ENCODE assay signal across 22 cellular contexts in genomic region chr5:88748670-88749069, GRCh38.
"Had no signal": no experiment of that assay in that cellular context is flagged by ENCODE, and none has a peak within 500 bp of the region (broad histone marks: within the 10 kb centered on the region; RNA-seq: fewer than 3 reads in every experiment).

No MANE protein-coding gene starts in this region.

- DNase-seq: activated CD4-positive, alpha-beta T cell treated with anti-CD3 and anti-CD28 coated beads, Interleukin-2, amount 50 U/mL, for 1 hour; activated CD8-positive, alpha-beta memory T cell treated with anti-CD3 and anti-CD28 coated beads for 24 hours; activated naive CD8-positive, alpha-beta T cell treated with anti-CD3 and anti-CD28 coated beads, Interleukin-2, amount 10 ng/mL, durations not matched to agents 7 days and 5 days; cerebellar nuclear complex; effector memory CD8-positive, alpha-beta T cell; foreskin melanocyte; heart right ventricle; left ventricle myocardium inferior; mesendoderm; occipital lobe; right lobe of liver; trophoblast cell had no signal

- H3K9me3 Mint-ChIP-seq: activated T-helper 1 cell treated with anti-CD3 and anti-CD28 coated beads, Interleukin-12 subunit alpha, Interleukin-12 subunit beta, Interleukin-2, Interleukin-4 antibody, amounts not matched to agents 30 ng/mL and 10 ng/mL and 1 ng/mL, durations not matched to agents 14 hours and 24 hours and 36 hours; dendritic cell treated with granulocyte-macrophage colony-stimulating factor and Interleukin-4, amounts not matched to agents 40 ng/mL and 50 ng/mL, for 4 days; effector memory CD8-positive, alpha-beta T cell; natural killer cell treated with Interleukin-12 subunit alpha and Interleukin-12 subunit beta and Interleukin-15 and Interleukin-18, amount 100 ng/mL, for 72 hours; stimulated activated naive CD8-positive, alpha-beta T cell treated with anti-CD3 and anti-CD28 coated beads, Interleukin-15, Interleukin-2, amounts not matched to agents 100 ng/mL and 50 ng/mL, for 24 hours; T-helper 2 cell treated with Interferon-gamma antibody and Interleukin-4, amounts not matched to agents 5 μg/mL and 100 μg/mL, for 36 hours had no signal

- H3K27me3 Mint-ChIP-seq: dendritic cell treated with granulocyte-macrophage colony-stimulating factor and Interleukin-4, amounts not matched to agents 40 ng/mL and 50 ng/mL, for 4 days; progenitor cell of endocrine pancreas had no signal

- H3K4me3 Mint-ChIP-seq: activated naive CD8-positive, alpha-beta T cell treated with anti-CD3 and anti-CD28 coated beads, Interleukin-2, amount 10 ng/mL, durations not matched to agents 7 days and 5 days; activated T-helper 1 cell treated with anti-CD3 and anti-CD28 coated beads, Interleukin-12 subunit alpha, Interleukin-12 subunit beta, Interleukin-2, Interleukin-4 antibody, amounts not matched to agents 30 ng/mL and 10 ng/mL and 1 ng/mL, durations not matched to agents 14 hours and 24 hours and 36 hours; dendritic cell treated with granulocyte-macrophage colony-stimulating factor and Interleukin-4, amounts not matched to agents 40 ng/mL and 50 ng/mL, for 4 days; effector memory CD8-positive, alpha-beta T cell; natural killer cell treated with Interleukin-12 subunit alpha and Interleukin-12 subunit beta and Interleukin-15 and Interleukin-18, amount 100 ng/mL, for 72 hours; stimulated activated naive CD8-positive, alpha-beta T cell treated with anti-CD3 and anti-CD28 coated beads, Interleukin-15, Interleukin-2, amounts not matched to agents 100 ng/mL and 50 ng/mL, for 24 hours; T-helper 2 cell treated with Interferon-gamma antibody and Interleukin-4, amounts not matched to agents 5 μg/mL and 100 μg/mL, for 36 hours had no signal

- H3K9me3 ChIP-seq: heart right ventricle, left ventricle myocardium inferior, right lobe of liver, suprapubic skin had no signal

- H3K4me3 ChIP-seq: heart right ventricle, left ventricle myocardium inferior, right lobe of liver, smooth muscle cell, suprapubic skin had no signal

- H3K36me3 Mint-ChIP-seq: activated naive CD8-positive, alpha-beta T cell treated with anti-CD3 and anti-CD28 coated beads, Interleukin-2, amount 10 ng/mL, durations not matched to agents 7 days and 5 days; natural killer cell treated with Interleukin-12 subunit alpha and Interleukin-12 subunit beta and Interleukin-15 and Interleukin-18, amount 100 ng/mL, for 72 hours had no signal

- H3K27me3 ChIP-seq: heart right ventricle, right lobe of liver, suprapubic skin had no signal

- H3K27ac ChIP-seq: epithelial cell of prostate, heart right ventricle, left ventricle myocardium inferior, right lobe of liver, suprapubic skin had no signal

- H3K36me3 ChIP-seq: right lobe of liver had no signal

- H3K27ac Mint-ChIP-seq: activated naive CD8-positive, alpha-beta T cell treated with anti-CD3 and anti-CD28 coated beads, Interleukin-2, amount 10 ng/mL, durations not matched to agents 7 days and 5 days; activated T-helper 1 cell treated with anti-CD3 and anti-CD28 coated beads, Interleukin-12 subunit alpha, Interleukin-12 subunit beta, Interleukin-2, Interleukin-4 antibody, amounts not matched to agents 30 ng/mL and 10 ng/mL and 1 ng/mL, durations not matched to agents 14 hours and 24 hours and 36 hours; dendritic cell treated with granulocyte-macrophage colony-stimulating factor and Interleukin-4, amounts not matched to agents 40 ng/mL and 50 ng/mL, for 4 days; effector memory CD8-positive, alpha-beta T cell; natural killer cell treated with Interleukin-12 subunit alpha and Interleukin-12 subunit beta and Interleukin-15 and Interleukin-18, amount 100 ng/mL, for 72 hours; progenitor cell of endocrine pancreas; stimulated activated naive CD8-positive, alpha-beta T cell treated with anti-CD3 and anti-CD28 coated beads, Interleukin-15, Interleukin-2, amounts not matched to agents 100 ng/mL and 50 ng/mL, for 24 hours; T-helper 2 cell treated with Interferon-gamma antibody and Interleukin-4, amounts not matched to agents 5 μg/mL and 100 μg/mL, for 36 hours had no signal

- H3K4me1 ChIP-seq: right lobe of liver, suprapubic skin had no signal

- ATAC-seq: activated CD4-positive, CD25-positive, alpha-beta regulatory T cell treated with anti-CD3 and anti-CD28 coated beads, Interleukin-2, amount 50 U/mL, for 24 hours; effector memory CD8-positive, alpha-beta T cell; heart right ventricle; natural killer cell treated with Interleukin-12 subunit alpha and Interleukin-12 subunit beta and Interleukin-15 and Interleukin-18, amount 100 ng/mL, for 72 hours; right lobe of liver had no signal

- H3K4me2 ChIP-seq: smooth muscle cell had no signal
